ENCODE assay signal across 14 cellular contexts in genomic region chr17:44417553-44417952, GRCh38. TPM values are rescaled to one million over a fixed set of nuclear protein-coding genes. Genes with fewer than 3 reads are reported as not detected.
DNase-seq lines count a peak whose midpoint lies in the region; ATAC-seq, FAIRE-seq and TF ChIP-seq lines count a peak whose summit lies in the region.
"Had no signal": no experiment of that assay in that cellular context is flagged by ENCODE, and none has a peak within 500 bp of the region (broad histone marks: within the 10 kb centered on the region; RNA-seq: fewer than 3 reads in every experiment).

No MANE protein-coding gene starts in this region.

- WGBS in gastroesophageal sphincter (ENCODE audit: low coverage in 1 of 2), 2 donors: 36% methylated on average over 2 of the region's 2 CpGs; no CpG with 5 or more reads in 1 of the 2 donors

- peak overlapping the region in 3 of 4 donors; percentile 4 to 57 (median 12) for H3K27ac ChIP-seq in gastroesophageal sphincter

- H3K9me3 Mint-ChIP-seq in T-helper 1 cell treated with Interleukin-12 subunit alpha and Interleukin-12 subunit beta and Interleukin-4 antibody, amounts not matched to agents 30 μg/mL and 1 μg/mL, for 36 hours: no peaks in the 10 kb centered on the region
- H3K9me3 Mint-ChIP-seq: naive thymus-derived CD8-positive, alpha-beta T cell had no signal

- peaks cover 0 to 66% of the 10 kb centered on the region in 2 donors for H3K36me3 ChIP-seq in gastroesophageal sphincter

- peak; percentile 13 for DNase-seq in stimulated activated CD4-positive, alpha-beta T cell treated with anti-CD3 and anti-CD28 coated beads, Interleukin-1b, Interleukin-23, amount 100 ng/mL, for 48 hours
- DNase-seq in stimulated activated CD4-positive, alpha-beta T cell treated with anti-CD3 and anti-CD28 coated beads, Interleukin-2, amount 100 ng/mL, for 48 hours: no peak
- DNase-seq in urothelium cell line (ENCODE audit: low spot score) (peak; percentile 16), GOT3 (lab: John Stamatoyannopoulos, UW) (no peak), T1000 (lab: John Stamatoyannopoulos, UW) (no peak)
- DNase-seq in activated CD4-positive, CD25-positive, alpha-beta regulatory T cell (lab: John Stamatoyannopoulos, UW): no peak
- DNase-seq: activated CD8-positive, alpha-beta memory T cell treated with anti-CD3 and anti-CD28 coated beads for 24 hours; DND-41; effector CD4-positive, alpha-beta T cell; naive thymus-derived CD8-positive, alpha-beta T cell; stimulated activated CD8-positive, alpha-beta memory T cell treated with anti-CD3 and anti-CD28 coated beads, Interleukin-4, amount 100 ng/mL, for 48 hours had no signal

- peak overlapping the region; percentile 16 for H3K4me3 Mint-ChIP-seq in T-helper 1 cell treated with Interleukin-12 subunit alpha and Interleukin-12 subunit beta and Interleukin-4 antibody, amounts not matched to agents 30 μg/mL and 1 μg/mL, for 36 hours
- H3K4me3 Mint-ChIP-seq: IgD-negative memory B cell; naive thymus-derived CD8-positive, alpha-beta T cell had no signal

- no peaks in the 10 kb centered on the region for H3K27me3 ChIP-seq in gastroesophageal sphincter

- H3K4me1 ChIP-seq in gastroesophageal sphincter: peaks cover 0 to 22% (median 0%) of the 10 kb centered on the region in 3 donors

- no peak overlapping the region for H3K4me3 ChIP-seq in gastroesophageal sphincter

- no peaks in the 10 kb centered on the region for H3K9me3 ChIP-seq in gastroesophageal sphincter

- no peaks in the 10 kb centered on the region for H3K27me3 Mint-ChIP-seq in T-helper 1 cell treated with Interleukin-12 subunit alpha and Interleukin-12 subunit beta and Interleukin-4 antibody, amounts not matched to agents 30 μg/mL and 1 μg/mL, for 36 hours (ENCODE audit: low read depth)
- H3K27me3 Mint-ChIP-seq: IgD-negative memory B cell; naive thymus-derived CD8-positive, alpha-beta T cell had no signal

- ATAC-seq in gastroesophageal sphincter: peak; percentile 85
- ATAC-seq: naive thymus-derived CD8-positive, alpha-beta T cell had no signal

- peaks cover 13% of the 10 kb centered on the region for H3K4me1 Mint-ChIP-seq in T-helper 1 cell treated with Interleukin-12 subunit alpha and Interleukin-12 subunit beta and Interleukin-4 antibody, amounts not matched to agents 30 μg/mL and 1 μg/mL, for 36 hours (ENCODE audit: low read depth)
- H3K4me1 Mint-ChIP-seq: IgD-negative memory B cell had no signal

- H3K36me3 Mint-ChIP-seq in T-helper 1 cell treated with Interleukin-12 subunit alpha and Interleukin-12 subunit beta and Interleukin-4 antibody, amounts not matched to agents 30 μg/mL and 1 μg/mL, for 36 hours (ENCODE audit: low read depth): peaks cover 19% of the 10 kb centered on the region

- TF ChIP-seq CTCF in gastroesophageal sphincter (IDR thresholded peaks at IDR 0.05): no peak

- no peak for FAIRE-seq in urothelium cell line (lab: Jason Lieb, UNC)

- no peak for TF ChIP-seq EP300 in gastroesophageal sphincter (IDR thresholded peaks at IDR 0.05)

- H3K27ac Mint-ChIP-seq in T-helper 1 cell treated with Interleukin-12 subunit alpha and Interleukin-12 subunit beta and Interleukin-4 antibody, amounts not matched to agents 30 μg/mL and 1 μg/mL, for 36 hours: peak overlapping the region; percentile 73
- H3K27ac Mint-ChIP-seq: IgD-negative memory B cell had no signal

- no peak for TF ChIP-seq POLR2A in gastroesophageal sphincter (IDR thresholded peaks at IDR 0.05)

RNA-seq across cellular contexts. Expression of gene ITGA2B, which starts 28.1 kb away (rescaled TPM):
- 1 to 10 TPM in 1 of 4 donors, under 1 TPM in 2, not detected in 1; 0.31 to 1.2 (median 0.45) TPM for total RNA-seq in gastroesophageal sphincter

RNA-seq across cellular contexts. Expression of gene FAM171A2, which starts 53.9 kb away (rescaled TPM):
- total RNA-seq in gastroesophageal sphincter: 1 to 10 TPM in 2 of 4 donors, under 1 TPM in 1, not detected in 1; 0.50 to 3.0 (median 2.3) TPM

Comparison
In these comparisons a context has a peak if more than half of its experiments do, and no peak if none do; other contexts are left out.
1. DNase-seq: peak in stimulated activated CD4-positive, alpha-beta T cell treated with anti-CD3 and anti-CD28 coated beads, Interleukin-1b, Interleukin-23, amount 100 ng/mL, for 48 hours (single experiment) and urothelium cell line (single experiment); none in stimulated activated CD4-positive, alpha-beta T cell treated with anti-CD3 and anti-CD28 coated beads, Interleukin-2, amount 100 ng/mL, for 48 hours (0 of 2), activated CD4-positive, CD25-positive, alpha-beta regulatory T cell (0 of 4), GOT3 (single experiment) and T1000 (single experiment).